In the genomic region with DNA sequence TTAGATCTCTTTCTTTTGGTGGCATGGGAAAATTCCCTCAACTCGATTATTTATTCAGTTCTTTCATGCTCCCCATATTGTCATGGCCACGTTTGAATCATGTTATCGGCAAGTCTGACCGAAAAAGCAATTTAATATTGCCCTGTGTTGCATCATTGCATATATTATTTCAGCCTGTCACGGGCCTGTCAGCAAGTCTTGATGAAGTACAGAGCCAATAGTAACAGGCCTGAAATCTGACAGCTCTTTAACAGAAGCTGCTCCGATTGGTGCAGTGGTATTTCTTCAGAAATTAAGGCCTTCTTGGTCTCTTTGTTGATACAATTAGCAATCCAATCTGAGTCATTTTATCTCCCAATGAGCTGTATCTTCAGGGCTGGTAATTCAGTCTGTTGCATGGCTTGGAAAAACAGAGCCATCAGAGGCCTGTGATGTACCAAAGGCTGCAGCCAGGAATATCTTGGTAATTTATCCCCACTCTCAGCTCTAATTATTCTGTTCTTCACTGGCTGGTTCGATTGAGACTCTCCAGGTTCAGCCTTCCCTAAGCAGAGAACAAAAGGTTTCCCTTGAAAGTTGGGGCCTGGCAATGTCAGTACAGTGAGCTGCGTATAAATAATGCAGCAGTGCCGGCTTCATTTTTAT, we compare ENCODE assay signal across 1 cellular context.
TF ChIP-seq lines count a peak whose summit lies in the region.

No MANE protein-coding gene starts in this region.

TF ChIP-seq in SK-N-SH treated with all-trans-retinoic acid at 6 μM for 48 hours, 23 proteins besides CTCF, POLR2A, EP300 and RAD21 (continued from another document):
- TF ChIP-seq, protein P1, sequence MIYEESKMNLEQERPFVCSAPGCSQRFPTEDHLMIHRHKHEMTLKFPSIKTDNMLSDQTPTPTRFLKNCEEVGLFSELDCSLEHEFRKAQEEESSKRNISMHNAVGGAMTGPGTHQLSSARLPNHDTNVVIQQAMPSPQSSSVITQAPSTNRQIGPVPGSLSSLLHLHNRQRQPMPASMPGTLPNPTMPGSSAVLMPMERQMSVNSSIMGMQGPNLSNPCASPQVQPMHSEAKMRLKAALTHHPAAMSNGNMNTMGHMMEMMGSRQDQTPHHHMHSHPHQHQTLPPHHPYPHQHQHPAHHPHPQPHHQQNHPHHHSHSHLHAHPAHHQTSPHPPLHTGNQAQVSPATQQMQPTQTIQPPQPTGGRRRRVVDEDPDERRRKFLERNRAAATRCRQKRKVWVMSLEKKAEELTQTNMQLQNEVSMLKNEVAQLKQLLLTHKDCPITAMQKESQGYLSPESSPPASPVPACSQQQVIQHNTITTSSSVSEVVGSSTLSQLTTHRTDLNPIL (CRISPR knock-in tag; IDR thresholded peaks at IDR 0.05; ENCODE audit: low read depth) = peak; percentile 63; the same call in 1 of the 2 replicates
- no peak for TF ChIP-seq OSR1 (CRISPR knock-in tag; IDR thresholded peaks at IDR 0.05)
